13 cellular contexts compared by ENCODE assay signal in genomic region chr4:163191999-163192398, GRCh38. TPM values are rescaled to one million over a fixed set of nuclear protein-coding genes. Genes with fewer than 3 reads are reported as not detected.
DNase-seq lines count a peak whose midpoint lies in the region; ATAC-seq and TF ChIP-seq lines count a peak whose summit lies in the region.
"Had no signal": no experiment of that assay in that cellular context is flagged by ENCODE, and none has a peak within 500 bp of the region (broad histone marks: within the 10 kb centered on the region; RNA-seq: fewer than 3 reads in every experiment).

No MANE protein-coding gene starts in this region.

- H3K4me3 Mint-ChIP-seq in H9: no peak overlapping the region
- H3K4me3 Mint-ChIP-seq: stimulated activated effector memory CD8-positive, alpha-beta T cell treated with anti-CD3 and anti-CD28 coated beads, Interleukin-12 subunit alpha, Interleukin-12 subunit beta, amount 100 ng/mL, for 72 hours had no signal

- H2BK15ac ChIP-seq in H9 (ENCODE audit: low read depth, low read length): no peak overlapping the region

- no peak overlapping the region for H3K27ac ChIP-seq in H9 (ENCODE audit: insufficient read length, low read depth, low read length)
- no peak overlapping the region for H3K27ac ChIP-seq in iPS DF 6.9 (ENCODE audit: low read length)
- H3K27ac ChIP-seq: coronary artery, spleen had no signal

- DNase-seq in AML-193 (lab: John Stamatoyannopoulos, UW) (peak; percentile 13 to 16), H9 (no peak), RPMI8226 (peak; percentile 12), iPS DF 6.9 (ENCODE audit: low read depth, low spot score) (peak; percentile 7), GM13977 (ENCODE audit: low spot score) (no peak), sciatic nerve (ENCODE audit: low spot score) (no peak)
- DNase-seq: activated effector memory CD4-positive, alpha-beta T cell treated with anti-CD3 and anti-CD28 coated beads, Interleukin-2, amount 50 U/mL, for 16 hours; GDM1; spleen had no signal

- H3K4me1 ChIP-seq in H9 (ENCODE audit: insufficient read depth, low read length) (no peaks in the 10 kb centered on the region), iPS DF 6.9 (ENCODE audit: control insufficient read depth, insufficient read depth, low read length) (no peaks in the 10 kb centered on the region)
- H3K4me1 ChIP-seq: spleen had no signal

- no peaks in the 10 kb centered on the region for H3K79me2 ChIP-seq in H9 (ENCODE audit: insufficient read depth, low read length)

- H4K8ac ChIP-seq in H9 (replicated peaks; ENCODE audit: insufficient read length, low read depth, low read length): no peak overlapping the region

- no peak overlapping the region for H2BK120ac ChIP-seq in H9 (ENCODE audit: low read depth, low read length, poor library complexity, severe bottlenecking)

- no peaks in the 10 kb centered on the region for H3K27me3 Mint-ChIP-seq in H9 (ENCODE audit: low read depth)

- intact Hi-C loops in sciatic nerve (cut with DNase I): no loop called here

- H3K27me3 ChIP-seq in H9 (ENCODE audit: insufficient read depth, low read length) (no peaks in the 10 kb centered on the region), iPS DF 6.9 (ENCODE audit: control insufficient read depth, insufficient read depth, low read length) (no peaks in the 10 kb centered on the region)
- H3K27me3 ChIP-seq: spleen had no signal

- no peak overlapping the region for H2AFZ ChIP-seq in H9 (ENCODE audit: low read length)

- no peak overlapping the region for H3T11ph ChIP-seq in H9 (ENCODE audit: low read length)

- H3K23ac ChIP-seq in H9 (ENCODE audit: insufficient read length, low read depth, low read length): no peak overlapping the region

- no peak overlapping the region for H4K91ac ChIP-seq in H9 (ENCODE audit: insufficient read length, low read depth, low read length)

- no peaks in the 10 kb centered on the region for H3K79me1 ChIP-seq in H9 (ENCODE audit: insufficient read depth, low read depth, low read length, poor library complexity, severe bottlenecking)

- no peaks in the 10 kb centered on the region for H4K20me1 ChIP-seq in H9 (ENCODE audit: control insufficient read depth, insufficient read depth, insufficient read length)

- no peak overlapping the region for H2BK12ac ChIP-seq in H9 (ENCODE audit: insufficient read length, low read depth, low read length)

- no peaks in the 10 kb centered on the region for H3K4me1 Mint-ChIP-seq in H9
- H3K4me1 Mint-ChIP-seq: stimulated activated effector memory CD8-positive, alpha-beta T cell treated with anti-CD3 and anti-CD28 coated beads, Interleukin-12 subunit alpha, Interleukin-12 subunit beta, amount 100 ng/mL, for 72 hours had no signal

- peaks cover 15% of the 10 kb centered on the region for H3K9me3 ChIP-seq in H9 (ENCODE audit: control insufficient read depth, low read depth, low read length)
- no peaks in the 10 kb centered on the region; the same call in 1 of the 2 replicates for H3K9me3 ChIP-seq in iPS DF 6.9 (ENCODE audit: control insufficient read depth, insufficient read depth, low read length)

- peaks cover 35 to 44% of the 10 kb centered on the region in 2 experiments for H3K9me3 Mint-ChIP-seq in H9

- WGBS in H9 (ENCODE audit: extremely low coverage, insufficient read length, low lambda C conversion rate): no CpG with 5 or more reads among the region's 3 CpGs
- WGBS in iPS DF 6.9 (ENCODE audit: insufficient coverage, insufficient read length): no CpG with 5 or more reads among the region's 3 CpGs

- no peak overlapping the region for H3K18ac ChIP-seq in H9 (ENCODE audit: insufficient read length, low read depth, low read length)

- H3K36me3 Mint-ChIP-seq in H9 (ENCODE audit: insufficient read depth in 1 of 3, low read depth in 3 of 3): peaks cover 9 to 24% (median 18%) of the 10 kb centered on the region in 3 experiments; a peak in 6 of 7 replicates
- H3K36me3 Mint-ChIP-seq: stimulated activated effector memory CD8-positive, alpha-beta T cell treated with anti-CD3 and anti-CD28 coated beads, Interleukin-12 subunit alpha, Interleukin-12 subunit beta, amount 100 ng/mL, for 72 hours had no signal

- in situ Hi-C loops in GM13977 (cut with MboI; ENCODE audit: low pct_unique_long_range_greater_than_20kb, low sequenced_read_pairs, unreplicated experiment): no loop called here

- no peak overlapping the region for H2BK5ac ChIP-seq in H9 (ENCODE audit: insufficient read length, low read length)

- peak overlapping the region in 1 of 3 experiments; percentile 65; a peak in 1 of 7 replicates for H3K27ac Mint-ChIP-seq in H9
- H3K27ac Mint-ChIP-seq: stimulated activated effector memory CD8-positive, alpha-beta T cell treated with anti-CD3 and anti-CD28 coated beads, Interleukin-12 subunit alpha, Interleukin-12 subunit beta, amount 100 ng/mL, for 72 hours had no signal

- no peak overlapping the region for H3K4ac ChIP-seq in H9 (ENCODE audit: low read depth, low read length)

- H3K23me2 ChIP-seq in H9 (ENCODE audit: insufficient read length, low read depth, low read length, poor library complexity, severe bottlenecking): no peaks in the 10 kb centered on the region

- peak; percentile 62 for TF ChIP-seq CTCF in H9 (conservative IDR thresholded peaks at IDR 0.05)
- no peak for TF ChIP-seq CTCF in GM13977 (IDR thresholded peaks at IDR 0.05; ENCODE audit: extremely low read depth, insufficient read depth, missing control alignments)

- H3K36me3 ChIP-seq in iPS DF 6.9 (ENCODE audit: control insufficient read depth, insufficient read depth, low read length): no peaks in the 10 kb centered on the region
- H3K36me3 ChIP-seq: spleen had no signal

- ATAC-seq in HG02884 (IDR thresholded peaks at IDR 0.05; ENCODE audit: unreplicated experiment) (no peak), HG02938 (IDR thresholded peaks at IDR 0.05; ENCODE audit: unreplicated experiment) (no peak), sciatic nerve (no peak)
- ATAC-seq: stimulated activated effector memory CD8-positive, alpha-beta T cell treated with anti-CD3 and anti-CD28 coated beads, Interleukin-12 subunit alpha, Interleukin-12 subunit beta, amount 100 ng/mL, for 72 hours had no signal

- no peak overlapping the region for H2AK5ac ChIP-seq in H9 (ENCODE audit: insufficient read length, low read length)

- no peak overlapping the region for H3K4me2 ChIP-seq in H9 (ENCODE audit: insufficient read depth, insufficient read length, low read length)

- no peak overlapping the region for H3K14ac ChIP-seq in H9 (ENCODE audit: insufficient read depth, low read length)

- H3K4me3 ChIP-seq in iPS DF 6.9 (ENCODE audit: low read length): no peak overlapping the region
- H3K4me3 ChIP-seq: coronary artery, spleen had no signal

- no peak overlapping the region for H2BK20ac ChIP-seq in H9 (ENCODE audit: low read depth, low read length, poor library complexity, severe bottlenecking)

- H4K5ac ChIP-seq in H9 (ENCODE audit: insufficient read length, low read depth, low read length): no peak overlapping the region

- no peak overlapping the region for H3K9ac ChIP-seq in H9 (ENCODE audit: extremely low read depth, insufficient read length, low read length)

- H3K56ac ChIP-seq in H9 (ENCODE audit: insufficient read length, low read depth, low read length): no peak overlapping the region

RNA-seq across cellular contexts. Expression of gene NAF1, which starts 25.3 kb away (rescaled TPM):
- total RNA-seq in H9 (2021) (44.0 and 44.7 TPM in 2 replicates), sciatic nerve (28.6 TPM)

Comparison
In these comparisons a context has a peak if more than half of its experiments do, and no peak if none do; other contexts are left out.
1. DNase-seq: peak in AML-193 (2 of 2), RPMI8226 (single experiment) and iPS DF 6.9 (single experiment); none in H9 (single experiment), GM13977 (single experiment) and sciatic nerve (single experiment).